14 cellular contexts compared by ENCODE assay signal in genomic region chr4:118942465-118942864, GRCh38. TPM values are rescaled to one million over a fixed set of nuclear protein-coding genes. Genes with fewer than 3 reads are reported as not detected.
DNase-seq lines count a peak whose midpoint lies in the region; ATAC-seq, FAIRE-seq and TF ChIP-seq lines count a peak whose summit lies in the region.
"Had no signal": no experiment of that assay in that cellular context is flagged by ENCODE, and none has a peak within 500 bp of the region (broad histone marks: within the 10 kb centered on the region; RNA-seq: fewer than 3 reads in every experiment).

No MANE protein-coding gene starts in this region.

- TF ChIP-seq CTCF in astrocyte of the spinal cord (IDR thresholded peaks at IDR 0.05; ENCODE audit: low read depth, low read length) = no peak
- TF ChIP-seq CTCF in gastrocnemius medialis (IDR thresholded peaks at IDR 0.05 in 4 of 5, conservative IDR thresholded peaks at IDR 0.05 in 1 of 5) = no peak
- TF ChIP-seq CTCF in D721Med (IDR thresholded peaks at IDR 0.05; ENCODE audit: insufficient read depth, missing control alignments) = no peak

- peak overlapping the region; percentile 63 to 81 (median 70) for H3K27ac ChIP-seq in gastrocnemius medialis

- FAIRE-seq in D721Med (lab: Jason Lieb, UNC) = no peak

- ATAC-seq in gastrocnemius medialis = peak; percentile 86 to 93
- ATAC-seq: HCT116 had no signal

- H3K4me3 ChIP-seq in astrocyte of the spinal cord (ENCODE audit: low read depth, low read length) (no peak overlapping the region), gastrocnemius medialis (no peak overlapping the region)

- intact Hi-C loops in gastrocnemius medialis (cut with DNase I; ENCODE audit: low total_unique reads) = loop anchor here (2.0 kb wide), 1 partner anchor 44 kb away; no protein-coding TSS in a partner anchor

- no peaks in the 10 kb centered on the region for H3K36me3 ChIP-seq in gastrocnemius medialis

- no peak for TF ChIP-seq POLR2A in gastrocnemius medialis (IDR thresholded peaks at IDR 0.05)

- no peaks in the 10 kb centered on the region for H3K27me3 ChIP-seq in gastrocnemius medialis

- DNase-seq in GF-D8 (lab: John Stamatoyannopoulos, UW) (peak; percentile 73), NCI-H460 (ENCODE audit: extremely low read depth, low read depth) (peak; percentile 17), astrocyte of the spinal cord (ENCODE audit: low read depth, low spot score) (peak; percentile 23), gastrocnemius medialis (peak; percentile 49 to 78), D721Med (ENCODE audit: insufficient read length, low spot score) (no peak), UCSD-AML1 (lab: John Stamatoyannopoulos, UW; ENCODE audit: unreplicated experiment) (no peak), retina (no peak)
- no peak for DNase-seq in activated naive CD4-positive, alpha-beta T cell (lab: John Stamatoyannopoulos, UW)
- DNase-seq: activated CD4-positive, alpha-beta T cell treated with anti-CD3 and anti-CD28 coated beads, Interleukin-2, amount 10 ng/mL, durations not matched to agents 7 days and 5 days; activated naive CD8-positive, alpha-beta T cell treated with anti-CD3 and anti-CD28 coated beads for 36 hours; COR-L47; glutamatergic neuron; NCI-H526 treated with DMSO at 0.1 percent for 48 hours had no signal

- H3K9me3 ChIP-seq in gastrocnemius medialis = no peaks in the 10 kb centered on the region

- in situ Hi-C loops in astrocyte of the spinal cord (cut with HindIII; ENCODE audit: low sequenced_read_pairs) = no loop called here
- in situ Hi-C loops in gastrocnemius medialis (cut with MboI; ENCODE audit: low sequenced_read_pairs in 4 of 4) = no loop called here

- H3K4me1 ChIP-seq in gastrocnemius medialis = peaks cover 27 to 28% of the 10 kb centered on the region in 2 donors

RNA-seq across cellular contexts. Expression of gene SYNPO2, which starts 53.8 kb away (rescaled TPM):
- total RNA-seq in NCI-H460 (2014; rRNA removed; shearing (Covaris generic)) = 1.2 and 1.4 TPM in 2 replicates
- polyA plus RNA-seq in NCI-H460 (2014; cell fraction: nucleus; rRNA removed) = 2.4 and 3.0 TPM in 2 replicates
- total RNA-seq in gastrocnemius medialis = 1,000 to 10,000 TPM in 3 of 4 donors, 100 to 1,000 TPM in 1; 998 to 4,186 (median 1,764) TPM

Comparison
In these comparisons a context has a peak if more than half of its experiments do, and no peak if none do; other contexts are left out.
1. DNase-seq: peak in GF-D8 (single experiment), NCI-H460 (single experiment), astrocyte of the spinal cord (single experiment) and gastrocnemius medialis (2 of 2); none in activated naive CD4-positive, alpha-beta T cell (0 of 4), D721Med (single experiment), UCSD-AML1 (single experiment) and retina (single experiment).
2. RNA of gene SYNPO2, which starts 53.8 kb away (total RNA-seq): 998 to 4,186 TPM in gastrocnemius medialis; 1.2 to 1.4 TPM in NCI-H460; every median in the first group is over 100 times any median in the second.